In the genomic region with DNA sequence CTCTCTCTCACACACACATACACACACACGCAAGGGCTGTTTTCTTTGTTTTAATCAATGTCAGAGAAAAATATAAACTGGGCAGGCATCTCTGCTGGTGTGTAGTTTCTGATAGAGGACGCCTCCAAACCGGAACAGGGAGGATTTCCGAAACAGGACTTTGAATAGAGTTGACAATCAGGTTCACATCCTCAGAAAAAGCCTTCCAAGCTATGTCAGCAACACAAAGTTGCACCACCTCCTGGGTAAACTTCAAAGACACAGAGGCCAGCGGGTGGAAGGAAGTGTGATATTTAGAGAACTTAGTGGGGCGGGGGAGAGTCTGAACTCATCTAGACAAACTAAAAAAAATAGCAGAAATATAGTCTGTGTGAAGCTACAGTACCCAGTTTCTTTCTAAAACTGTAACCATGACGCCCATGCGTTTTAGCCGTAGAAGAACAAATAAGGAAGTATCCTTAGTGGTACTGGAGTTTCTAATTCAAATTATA, we compare ENCODE assay signal across 8 cellular contexts. TPM values are rescaled to one million over a fixed set of nuclear protein-coding genes. Genes with fewer than 3 reads are reported as not detected.
DNase-seq lines count a peak whose midpoint lies in the region; ATAC-seq and TF ChIP-seq lines count a peak whose summit lies in the region.

No MANE protein-coding gene starts in this region.

- peaks cover under 1% of the 10 kb centered on the region for H3K9me3 Mint-ChIP-seq in activated T-helper 1 cell treated with anti-CD3 and anti-CD28 coated beads, Interleukin-12 subunit alpha, Interleukin-12 subunit beta, Interleukin-2, Interleukin-4 antibody, amounts not matched to agents 30 ng/mL and 10 ng/mL and 1 ng/mL, durations not matched to agents 14 hours and 24 hours and 36 hours

- H3K4me1 ChIP-seq in ovary (ENCODE audit: insufficient read depth): no peaks in the 10 kb centered on the region

- ATAC-seq in GM21526 (IDR thresholded peaks at IDR 0.05; ENCODE audit: low FRiP score, unreplicated experiment) (peak; percentile 12), HG03135 (IDR thresholded peaks at IDR 0.05; ENCODE audit: unreplicated experiment) (no peak), GM18907 (IDR thresholded peaks at IDR 0.05; ENCODE audit: unreplicated experiment) (no peak)

- peak overlapping the region; percentile 96 for H3K4me3 Mint-ChIP-seq in activated T-helper 1 cell treated with anti-CD3 and anti-CD28 coated beads, Interleukin-12 subunit alpha, Interleukin-12 subunit beta, Interleukin-2, Interleukin-4 antibody, amounts not matched to agents 30 ng/mL and 10 ng/mL and 1 ng/mL, durations not matched to agents 14 hours and 24 hours and 36 hours

- H3K27me3 ChIP-seq in ovary: no peaks in the 10 kb centered on the region

- H3K27ac ChIP-seq in ovary: no peak overlapping the region

- intact Hi-C loops in activated T-helper 1 cell treated with anti-CD3 and anti-CD28 coated beads, Interleukin-12 subunit alpha, Interleukin-12 subunit beta, Interleukin-2, Interleukin-4 antibody, amounts not matched to agents 30 ng/mL and 10 ng/mL and 1 ng/mL, durations not matched to agents 14 hours and 24 hours and 36 hours (cut with micrococcal nuclease): loop anchor here (2.0 to 5.0 kb wide), 6 partner anchors 170 to 1973 kb away; a partner anchor contains a TSS
- intact Hi-C loops in ovary (cut with DNase I): no loop called here

- H3K36me3 Mint-ChIP-seq in activated T-helper 1 cell treated with anti-CD3 and anti-CD28 coated beads, Interleukin-12 subunit alpha, Interleukin-12 subunit beta, Interleukin-2, Interleukin-4 antibody, amounts not matched to agents 30 ng/mL and 10 ng/mL and 1 ng/mL, durations not matched to agents 14 hours and 24 hours and 36 hours (ENCODE audit: low read depth): peaks cover 34% of the 10 kb centered on the region

- 2 to 4% (median 3%) methylated on average over 9 of the region's 9 CpGs for WGBS in ovary, 3 donors

- H3K4me3 ChIP-seq in ovary: peak overlapping the region; percentile 23

- no peak for TF ChIP-seq CTCF in ovary (IDR thresholded peaks at IDR 0.05)

- no peaks in the 10 kb centered on the region for H3K9me3 ChIP-seq in ovary

- TF ChIP-seq POLR2A in ovary (IDR thresholded peaks at IDR 0.05): no peak

- H3K36me3 ChIP-seq in ovary: no peaks in the 10 kb centered on the region

- no peak for TF ChIP-seq EP300 in ovary (IDR thresholded peaks at IDR 0.05)

- H3K4me1 Mint-ChIP-seq in activated T-helper 1 cell treated with anti-CD3 and anti-CD28 coated beads, Interleukin-12 subunit alpha, Interleukin-12 subunit beta, Interleukin-2, Interleukin-4 antibody, amounts not matched to agents 30 ng/mL and 10 ng/mL and 1 ng/mL, durations not matched to agents 14 hours and 24 hours and 36 hours (ENCODE audit: low read depth): peaks cover 49% of the 10 kb centered on the region

- peak; percentile 80 to 91 for DNase-seq in NOMO-1 (lab: John Stamatoyannopoulos, UW; ENCODE audit: unreplicated experiment in 2 of 2)
- DNase-seq in activated T-helper 1 cell treated with anti-CD3 and anti-CD28 coated beads, Interleukin-12 subunit alpha, Interleukin-12 subunit beta, Interleukin-2, Interleukin-4 antibody, amounts not matched to agents 30 ng/mL and 10 ng/mL and 1 ng/mL, durations not matched to agents 14 hours and 24 hours and 36 hours (ENCODE audit: low spot score): peak; percentile 62
- DNase-seq in germinal center (ENCODE audit: low spot score): peak; percentile 48
- peak in 1 of 5 donors; percentile 20 for DNase-seq in ovary
- DNase-seq in COLO829 (ENCODE audit: low spot score): no peak

- peak overlapping the region; percentile 99 for H3K27ac Mint-ChIP-seq in activated T-helper 1 cell treated with anti-CD3 and anti-CD28 coated beads, Interleukin-12 subunit alpha, Interleukin-12 subunit beta, Interleukin-2, Interleukin-4 antibody, amounts not matched to agents 30 ng/mL and 10 ng/mL and 1 ng/mL, durations not matched to agents 14 hours and 24 hours and 36 hours

- no peaks in the 10 kb centered on the region for H3K27me3 Mint-ChIP-seq in activated T-helper 1 cell treated with anti-CD3 and anti-CD28 coated beads, Interleukin-12 subunit alpha, Interleukin-12 subunit beta, Interleukin-2, Interleukin-4 antibody, amounts not matched to agents 30 ng/mL and 10 ng/mL and 1 ng/mL, durations not matched to agents 14 hours and 24 hours and 36 hours (ENCODE audit: insufficient read depth)

RNA-seq across cellular contexts. Expression of a gene that starts 1.2 kb away (rescaled TPM):
- total RNA-seq in activated T-helper 1 cell treated with anti-CD3 and anti-CD28 coated beads, Interleukin-12 subunit alpha, Interleukin-12 subunit beta, Interleukin-2, Interleukin-4 antibody, amounts not matched to agents 30 ng/mL and 10 ng/mL and 1 ng/mL, durations not matched to agents 14 hours and 24 hours and 36 hours: 63.1 and 65.2 TPM in 2 replicates
- total RNA-seq in ovary: 1 to 10 TPM in 6 of 7 donors, under 1 TPM in 1; 0.95 to 3.5 (median 2.3) TPM
- 1 to 10 TPM in 1 of 2 donors, under 1 TPM in 1; 0.61 to 1.9 TPM for polyA plus RNA-seq in ovary

Comparison
In these comparisons a context has a peak if more than half of its experiments do, and no peak if none do; other contexts are left out.
1. RNA of a gene that starts 1.2 kb away (total RNA-seq): 63.1 to 65.2 TPM in activated T-helper 1 cell treated with anti-CD3 and anti-CD28 coated beads, Interleukin-12 subunit alpha, Interleukin-12 subunit beta, Interleukin-2, Interleukin-4 antibody, amounts not matched to agents 30 ng/mL and 10 ng/mL and 1 ng/mL, durations not matched to agents 14 hours and 24 hours and 36 hours; 0.95 to 3.5 TPM in ovary; every median in the first group is over 10 times any median in the second.